Comparison of ENCODE assay signal across 1 cellular context in genomic region chr16:21260870-21261791, GRCh38.
TF ChIP-seq lines count a peak whose summit lies in the region.

No MANE protein-coding gene starts in this region.

TF ChIP-seq in HepG2, 621 proteins besides CTCF, POLR2A, EP300 and RAD21 (continues in another document):
- TF ChIP-seq ZNF784 (CRISPR knock-in tag; IDR thresholded peaks at IDR 0.05; ENCODE audit: borderline replicate concordance) (peak; percentile 76; the same call in 1 of the 2 replicates), ELK4 (CRISPR knock-in tag; IDR thresholded peaks at IDR 0.05; ENCODE audit: borderline replicate concordance) (no peak), GRHL1 (CRISPR knock-in tag; conservative IDR thresholded peaks at IDR 0.05) (no peak), ZFX (CRISPR knock-in tag; IDR thresholded peaks at IDR 0.05; ENCODE audit: low read depth) (peak; percentile 96), ZKSCAN1 (IDR thresholded peaks at IDR 0.05; ENCODE audit: low read length) (0 out of 2 replicates have a peak, but pooled peaks have one; percentile 9), WIZ (CRISPR knock-in tag; IDR thresholded peaks at IDR 0.05) (no peak), PBX2 (CRISPR knock-in tag; IDR thresholded peaks at IDR 0.05) (peak; percentile 84), PATZ1 (CRISPR knock-in tag; IDR thresholded peaks at IDR 0.05) (peak; percentile 53; the same call in 1 of the 2 replicates), ADNP (CRISPR knock-in tag; IDR thresholded peaks at IDR 0.05) (peak; percentile 78; the same call in 1 of the 2 replicates), ZFY (CRISPR knock-in tag; IDR thresholded peaks at IDR 0.05) (peak; percentile 85), KDM1A (CRISPR knock-in tag; IDR thresholded peaks at IDR 0.05) (peak; percentile 79), CSRNP1 (CRISPR knock-in tag; IDR thresholded peaks at IDR 0.05) (no peak; the same call in 1 of the 2 replicates), ZSCAN30 (CRISPR knock-in tag; IDR thresholded peaks at IDR 0.05) (no peak), HDAC6 (IDR thresholded peaks at IDR 0.05; ENCODE audit: low read depth, low read length) (no peak), ZNF234 (CRISPR knock-in tag; conservative IDR thresholded peaks at IDR 0.05) (no peak), ZNF367 (CRISPR knock-in tag; IDR thresholded peaks at IDR 0.05; ENCODE audit: borderline replicate concordance) (no peak), FLYWCH1 (CRISPR knock-in tag; IDR thresholded peaks at IDR 0.05) (no peak), GLMP (CRISPR knock-in tag; IDR thresholded peaks at IDR 0.05; ENCODE audit: borderline replicate concordance) (no peak), GATA4 (IDR thresholded peaks at IDR 0.05; ENCODE audit: borderline replicate concordance, low read depth) (peak; percentile 66), KMT2B (CRISPR knock-in tag; IDR thresholded peaks at IDR 0.05) (peak; percentile 60; the same call in 1 of the 2 replicates), ZNF224 (CRISPR knock-in tag; IDR thresholded peaks at IDR 0.05) (peak; percentile 80; the same call in 1 of the 2 replicates), ZNF773 (CRISPR knock-in tag; IDR thresholded peaks at IDR 0.05; ENCODE audit: borderline replicate concordance) (no peak), CAMTA2 (CRISPR knock-in tag; IDR thresholded peaks at IDR 0.05; ENCODE audit: borderline replicate concordance) (no peak), ZNF605 (CRISPR knock-in tag; IDR thresholded peaks at IDR 0.05) (peak; percentile 63; the same call in 1 of the 2 replicates), TFDP2 (CRISPR knock-in tag; IDR thresholded peaks at IDR 0.05) (peak; percentile 60), ZNF354B (CRISPR knock-in tag; IDR thresholded peaks at IDR 0.05) (no peak), EZH2 (conservative IDR thresholded peaks at IDR 0.05; ENCODE audit: low read depth, low read length) (no peak), ZNF577 (CRISPR knock-in tag; IDR thresholded peaks at IDR 0.05; ENCODE audit: borderline replicate concordance, low read depth) (no peak), NFYB (CRISPR knock-in tag; IDR thresholded peaks at IDR 0.05) (peak; percentile 82), ZFP36L2 (CRISPR knock-in tag; IDR thresholded peaks at IDR 0.05) (no peak), HNRNPUL1 (IDR thresholded peaks at IDR 0.05; ENCODE audit: low read depth, low read length) (peak; percentile 84; the same call in 1 of the 2 replicates), NFYC (CRISPR knock-in tag; IDR thresholded peaks at IDR 0.05) (peak; percentile 83), ZNF501 (CRISPR knock-in tag; IDR thresholded peaks at IDR 0.05) (0 out of 2 replicates have a peak, but pooled peaks have one; percentile 47), MED8 (CRISPR knock-in tag; IDR thresholded peaks at IDR 0.05; ENCODE audit: insufficient replicate concordance) (no peak), SRSF9 (IDR thresholded peaks at IDR 0.05; ENCODE audit: borderline replicate concordance, insufficient read depth, low read depth, low read length, poor library complexity, severe bottlenecking) (no peak), ZNF703 (CRISPR knock-in tag; IDR thresholded peaks at IDR 0.05; ENCODE audit: borderline replicate concordance) (no peak), ZBTB25 (CRISPR knock-in tag; IDR thresholded peaks at IDR 0.05) (peak; percentile 71), ZIK1 (CRISPR knock-in tag; IDR thresholded peaks at IDR 0.05; ENCODE audit: borderline replicate concordance, low read depth) (no peak), U2AF1 (optimal IDR thresholded peaks at IDR 0.05; ENCODE audit: low read depth, low read length) (peak; percentile 68), ZBTB26 (CRISPR knock-in tag; IDR thresholded peaks at IDR 0.05; ENCODE audit: borderline replicate concordance) (peak; percentile 87), NR2F2 (IDR thresholded peaks at IDR 0.05; ENCODE audit: borderline replicate concordance, low read depth) (peak; percentile 55; the same call in 1 of the 2 replicates), ZNF652 (CRISPR knock-in tag; IDR thresholded peaks at IDR 0.05; ENCODE audit: borderline replicate concordance, low read depth) (peak; percentile 31; the same call in 1 of the 2 replicates), MTF2 (CRISPR knock-in tag; IDR thresholded peaks at IDR 0.05; ENCODE audit: borderline replicate concordance) (no peak), ZZZ3 (CRISPR knock-in tag; IDR thresholded peaks at IDR 0.05; ENCODE audit: borderline replicate concordance) (peak; percentile 11; the same call in 1 of the 2 replicates), ZNF292 (CRISPR knock-in tag; IDR thresholded peaks at IDR 0.05; ENCODE audit: borderline replicate concordance, low read depth) (peak; percentile 75; the same call in 1 of the 2 replicates), ZNF512B (CRISPR knock-in tag; IDR thresholded peaks at IDR 0.05; ENCODE audit: borderline replicate concordance) (no peak; the same call in 1 of the 2 replicates), ZNF12 (CRISPR knock-in tag; IDR thresholded peaks at IDR 0.05) (peak; percentile 70; the same call in 1 of the 2 replicates), NPAS2 (CRISPR knock-in tag; IDR thresholded peaks at IDR 0.05; ENCODE audit: borderline replicate concordance) (no peak)
